ENCODE assay signal across 1 cellular context in the genomic region with DNA sequence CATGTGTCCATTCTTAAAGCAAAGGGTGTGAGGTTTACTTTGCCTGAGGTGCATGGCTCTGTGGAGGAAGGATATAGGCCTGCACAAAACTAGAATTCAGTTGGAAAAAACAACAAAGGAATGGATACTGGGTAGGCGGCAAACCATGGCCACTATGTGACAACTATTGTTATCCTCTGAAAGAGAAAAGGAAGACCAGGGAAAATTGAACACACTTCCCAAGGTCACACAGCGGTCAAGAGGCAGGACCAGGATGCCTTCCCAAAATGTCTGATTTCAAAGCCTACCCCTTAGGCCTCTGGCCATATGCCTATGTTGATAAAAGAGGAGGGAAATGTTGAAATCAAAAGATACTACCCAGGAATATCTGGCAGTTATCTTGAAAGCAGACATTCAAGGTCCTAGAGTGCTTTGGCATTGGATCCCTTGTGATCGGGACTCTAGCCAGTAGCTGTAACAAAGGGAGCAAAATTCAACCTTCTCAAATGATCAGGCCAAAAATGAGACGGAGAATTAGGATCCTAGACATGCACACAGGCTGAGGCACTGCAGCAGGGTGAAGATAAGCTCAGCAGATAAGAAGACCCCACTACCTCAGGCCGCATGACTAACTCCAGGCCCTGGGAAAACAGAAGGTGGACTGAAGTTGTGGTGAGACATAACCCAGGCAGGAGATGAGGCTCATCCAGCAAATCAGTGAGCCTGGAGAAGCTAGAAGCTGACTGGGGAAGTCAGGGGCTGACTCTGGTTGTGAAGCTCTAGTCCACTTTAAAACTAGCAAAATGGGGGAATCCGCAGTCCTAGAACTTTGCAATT.
TF ChIP-seq lines count a peak whose summit lies in the region.

No MANE protein-coding gene starts in this region.

TF ChIP-seq in H1, 55 proteins besides CTCF, POLR2A, EP300 and RAD21:
- TF ChIP-seq, protein P1, sequence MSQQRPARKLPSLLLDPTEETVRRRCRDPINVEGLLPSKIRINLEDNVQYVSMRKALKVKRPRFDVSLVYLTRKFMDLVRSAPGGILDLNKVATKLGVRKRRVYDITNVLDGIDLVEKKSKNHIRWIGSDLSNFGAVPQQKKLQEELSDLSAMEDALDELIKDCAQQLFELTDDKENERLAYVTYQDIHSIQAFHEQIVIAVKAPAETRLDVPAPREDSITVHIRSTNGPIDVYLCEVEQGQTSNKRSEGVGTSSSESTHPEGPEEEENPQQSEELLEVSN (IDR thresholded peaks at IDR 0.05) = no peak
- no peak for TF ChIP-seq CREB1 (IDR thresholded peaks at IDR 0.05)
- no peak for TF ChIP-seq POU5F1 (IDR thresholded peaks at IDR 0.05; ENCODE audit: low read depth, low read length)
- no peak for TF ChIP-seq BACH1 (IDR thresholded peaks at IDR 0.05; ENCODE audit: low read length)
- no peak for TF ChIP-seq KDM5A (IDR thresholded peaks at IDR 0.05; ENCODE audit: low read length)
